Comparison of ENCODE assay signal across 10 cellular contexts in the genomic region with DNA sequence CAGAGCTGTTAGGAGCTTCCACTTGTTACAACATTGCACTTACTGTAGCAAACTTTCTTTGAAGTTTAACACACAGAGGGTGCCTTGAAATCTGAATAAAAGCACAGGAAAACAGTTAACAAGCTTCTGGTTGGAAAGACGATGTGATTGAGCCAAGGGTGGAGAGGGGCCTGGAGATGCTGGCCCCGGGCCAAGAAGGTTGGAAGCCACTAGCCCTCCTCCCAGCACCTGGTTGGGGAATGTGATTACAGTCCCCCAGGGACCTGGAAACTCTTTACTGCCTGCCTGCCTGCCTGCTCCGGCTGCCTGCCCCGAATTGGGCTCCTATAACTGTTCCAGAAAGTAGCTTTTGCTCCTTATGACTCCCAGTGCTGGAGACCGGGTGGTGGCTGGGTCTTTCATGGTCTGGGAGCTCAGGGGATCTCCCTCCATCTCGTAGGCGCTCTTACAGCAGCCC. TPM values are rescaled to one million over a fixed set of nuclear protein-coding genes. Genes with fewer than 3 reads are reported as not detected.
DNase-seq lines count a peak whose midpoint lies in the region; ATAC-seq and TF ChIP-seq lines count a peak whose summit lies in the region.
"Had no signal": no experiment of that assay in that cellular context is flagged by ENCODE, and none has a peak within 500 bp of the region (broad histone marks: within the 10 kb centered on the region; RNA-seq: fewer than 3 reads in every experiment).

No MANE protein-coding gene starts in this region.

- no peaks in the 10 kb centered on the region for H3K9me3 Mint-ChIP-seq in natural killer cell treated with Interleukin-12 subunit alpha and Interleukin-12 subunit beta and Interleukin-15 and Interleukin-18, amount 100 ng/mL, for 72 hours

- no peaks in the 10 kb centered on the region for H3K36me3 ChIP-seq in ascending aorta
- H3K36me3 ChIP-seq: ovary had no signal

- DNase-seq in GM03348 (ENCODE audit: low spot score): peak; percentile 15
- DNase-seq in NCI-H2107 treated with DMSO at 0.1 percent for 48 hours (lab: John Stamatoyannopoulos, UW; ENCODE audit: unreplicated experiment): peak; percentile 70
- no peak for DNase-seq in ascending aorta (ENCODE audit: low spot score in 2 of 2)
- DNase-seq in posterior vena cava (ENCODE audit: low spot score): peak; percentile 53
- no peak for DNase-seq in natural killer cell treated with Interleukin-12 subunit alpha and Interleukin-12 subunit beta and Interleukin-15 and Interleukin-18, amount 100 ng/mL, for 72 hours (ENCODE audit: low spot score)
- no peak for DNase-seq in HT-29 (ENCODE audit: low spot score)
- no peak for DNase-seq in activated gamma-delta T cell (lab: John Stamatoyannopoulos, UW)
- no peak for DNase-seq in GOT3 (lab: John Stamatoyannopoulos, UW)
- DNase-seq: ovary had no signal

- intact Hi-C loops in ascending aorta (cut with DNase I) (no loop called here), posterior vena cava (cut with DNase I) (loop anchor here in 1 of 2 donors (2.0 kb wide), 1 partner anchor 73 kb away; no protein-coding TSS in a partner anchor)

- no peak overlapping the region for H3K27ac Mint-ChIP-seq in natural killer cell treated with Interleukin-12 subunit alpha and Interleukin-12 subunit beta and Interleukin-15 and Interleukin-18, amount 100 ng/mL, for 72 hours

- peaks cover 0 to 7% of the 10 kb centered on the region in 2 donors for H3K4me1 Mint-ChIP-seq in natural killer cell treated with Interleukin-12 subunit alpha and Interleukin-12 subunit beta and Interleukin-15 and Interleukin-18, amount 100 ng/mL, for 72 hours (ENCODE audit: low read depth in 2 of 2)

- H3K4me3 ChIP-seq in ascending aorta: peak overlapping the region in 1 of 2 donors; percentile 37
- H3K4me3 ChIP-seq: ovary had no signal

- peak overlapping the region; percentile 93 to 95 for H3K27ac ChIP-seq in ascending aorta
- H3K27ac ChIP-seq: ovary had no signal

- no peaks in the 10 kb centered on the region for H3K36me3 Mint-ChIP-seq in natural killer cell treated with Interleukin-12 subunit alpha and Interleukin-12 subunit beta and Interleukin-15 and Interleukin-18, amount 100 ng/mL, for 72 hours

- peaks cover 6 to 32% of the 10 kb centered on the region in 2 donors for H3K4me1 ChIP-seq in ascending aorta

- H3K27me3 Mint-ChIP-seq in natural killer cell treated with Interleukin-12 subunit alpha and Interleukin-12 subunit beta and Interleukin-15 and Interleukin-18, amount 100 ng/mL, for 72 hours: peaks cover 0 to 3% of the 10 kb centered on the region in 2 donors

- TF ChIP-seq CTCF in ascending aorta (IDR thresholded peaks at IDR 0.05): no peak

- H3K9me3 ChIP-seq in ascending aorta: no peaks in the 10 kb centered on the region
- H3K9me3 ChIP-seq: ovary had no signal

- no peaks in the 10 kb centered on the region for H3K27me3 ChIP-seq in ascending aorta
- H3K27me3 ChIP-seq: ovary had no signal

- H3K4me3 Mint-ChIP-seq in natural killer cell treated with Interleukin-12 subunit alpha and Interleukin-12 subunit beta and Interleukin-15 and Interleukin-18, amount 100 ng/mL, for 72 hours: no peak overlapping the region

- ATAC-seq in natural killer cell treated with Interleukin-12 subunit alpha and Interleukin-12 subunit beta and Interleukin-15 and Interleukin-18, amount 100 ng/mL, for 72 hours: no peak
- ATAC-seq: esophagus mucosa had no signal

RNA-seq across cellular contexts. Expression of a gene that starts 48.0 kb away (rescaled TPM):
- 34.8 TPM for total RNA-seq in ascending aorta
- 10 to 100 TPM; 40.8 to 43.7 TPM for total RNA-seq in posterior vena cava
- under 1 TPM; 0.50 to 0.78 TPM for total RNA-seq in natural killer cell treated with Interleukin-12 subunit alpha and Interleukin-12 subunit beta and Interleukin-15 and Interleukin-18, amount 100 ng/mL, for 72 hours
- total RNA-seq in HT-29 (2014; rRNA removed; shearing (Covaris generic)): 2.6 and 3.5 TPM in 2 replicates

Comparison
In these comparisons a context has a peak if more than half of its experiments do, and no peak if none do; other contexts are left out.
1. DNase-seq: peak in GM03348 (single experiment), NCI-H2107 treated with DMSO at 0.1 percent for 48 hours (single experiment) and posterior vena cava (single experiment); none in ascending aorta (0 of 2), natural killer cell treated with Interleukin-12 subunit alpha and Interleukin-12 subunit beta and Interleukin-15 and Interleukin-18, amount 100 ng/mL, for 72 hours (single experiment), HT-29 (single experiment), activated gamma-delta T cell (single experiment) and GOT3 (single experiment).